2 cellular contexts compared by ENCODE assay signal in the genomic region with DNA sequence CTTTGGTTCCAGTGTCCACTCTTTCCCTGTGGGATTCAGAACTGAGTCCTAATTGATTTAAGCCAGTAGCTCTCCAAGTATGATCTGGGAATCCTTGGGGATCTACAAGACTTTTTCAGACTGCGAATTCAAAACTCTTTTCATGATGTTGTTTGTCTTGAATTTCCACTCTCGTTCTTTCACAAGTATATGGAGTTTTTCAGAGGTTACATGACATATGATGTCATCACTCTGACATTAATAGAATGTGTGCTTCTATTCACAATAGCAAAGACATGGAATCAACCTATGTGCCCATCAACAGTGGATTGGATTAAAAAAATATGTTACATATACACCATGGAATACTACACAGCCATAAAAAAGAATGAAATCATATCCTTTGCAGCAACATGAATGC.
TF ChIP-seq lines count a peak whose summit lies in the region.

No MANE protein-coding gene starts in this region.

TF ChIP-seq in HEK293, 187 proteins besides CTCF, POLR2A, EP300 and RAD21 (continued from another document):
- TF ChIP-seq RBAK (tag by site-specific recombination; IDR thresholded peaks at IDR 0.05) (no peak), ZNF626 (tag by site-specific recombination; IDR thresholded peaks at IDR 0.05) (no peak)
- TF ChIP-seq, protein P1, sequence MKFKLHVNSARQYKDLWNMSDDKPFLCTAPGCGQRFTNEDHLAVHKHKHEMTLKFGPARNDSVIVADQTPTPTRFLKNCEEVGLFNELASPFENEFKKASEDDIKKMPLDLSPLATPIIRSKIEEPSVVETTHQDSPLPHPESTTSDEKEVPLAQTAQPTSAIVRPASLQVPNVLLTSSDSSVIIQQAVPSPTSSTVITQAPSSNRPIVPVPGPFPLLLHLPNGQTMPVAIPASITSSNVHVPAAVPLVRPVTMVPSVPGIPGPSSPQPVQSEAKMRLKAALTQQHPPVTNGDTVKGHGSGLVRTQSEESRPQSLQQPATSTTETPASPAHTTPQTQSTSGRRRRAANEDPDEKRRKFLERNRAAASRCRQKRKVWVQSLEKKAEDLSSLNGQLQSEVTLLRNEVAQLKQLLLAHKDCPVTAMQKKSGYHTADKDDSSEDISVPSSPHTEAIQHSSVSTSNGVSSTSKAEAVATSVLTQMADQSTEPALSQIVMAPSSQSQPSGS (tag by site-specific recombination; IDR thresholded peaks at IDR 0.05; ENCODE audit: low read depth): peak; percentile 69; the same call in 1 of the 2 replicates

TF ChIP-seq in WTC11, 78 proteins besides CTCF, POLR2A, EP300 and RAD21:
- no peak for TF ChIP-seq MLX (CRISPR knock-in tag; IDR thresholded peaks at IDR 0.05)
- TF ChIP-seq, protein P2, sequence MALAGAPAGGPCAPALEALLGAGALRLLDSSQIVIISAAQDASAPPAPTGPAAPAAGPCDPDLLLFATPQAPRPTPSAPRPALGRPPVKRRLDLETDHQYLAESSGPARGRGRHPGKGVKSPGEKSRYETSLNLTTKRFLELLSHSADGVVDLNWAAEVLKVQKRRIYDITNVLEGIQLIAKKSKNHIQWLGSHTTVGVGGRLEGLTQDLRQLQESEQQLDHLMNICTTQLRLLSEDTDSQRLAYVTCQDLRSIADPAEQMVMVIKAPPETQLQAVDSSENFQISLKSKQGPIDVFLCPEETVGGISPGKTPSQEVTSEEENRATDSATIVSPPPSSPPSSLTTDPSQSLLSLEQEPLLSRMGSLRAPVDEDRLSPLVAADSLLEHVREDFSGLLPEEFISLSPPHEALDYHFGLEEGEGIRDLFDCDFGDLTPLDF (CRISPR knock-in tag; IDR thresholded peaks at IDR 0.05): no peak
- no peak for TF ChIP-seq ZNF416 (CRISPR knock-in tag; IDR thresholded peaks at IDR 0.05)
- TF ChIP-seq KAT7 (CRISPR knock-in tag; IDR thresholded peaks at IDR 0.05; ENCODE audit: borderline replicate concordance): no peak
- no peak for TF ChIP-seq ELF4 (CRISPR knock-in tag; IDR thresholded peaks at IDR 0.05; ENCODE audit: low read depth)
- no peak for TF ChIP-seq CREB1 (CRISPR knock-in tag; IDR thresholded peaks at IDR 0.05)
- no peak for TF ChIP-seq MXD4 (CRISPR knock-in tag; IDR thresholded peaks at IDR 0.05; ENCODE audit: borderline replicate concordance)
- no peak for TF ChIP-seq NR3C1 (CRISPR knock-in tag; conservative IDR thresholded peaks at IDR 0.05; ENCODE audit: low read depth)
